8 cellular contexts compared by ENCODE assay signal in genomic region chr1:248839168-248839555, GRCh38. TPM values are rescaled to one million over a fixed set of nuclear protein-coding genes. Genes with fewer than 3 reads are reported as not detected.
DNase-seq lines count a peak whose midpoint lies in the region; ATAC-seq, FAIRE-seq and TF ChIP-seq lines count a peak whose summit lies in the region.

No MANE protein-coding gene starts in this region.

- H3K4me3 Mint-ChIP-seq in activated CD8-positive, alpha-beta T cell treated with anti-CD3 and anti-CD28 coated beads, Interleukin-2, amount 10 ng/mL, durations not matched to agents 7 days and 5 days: no peak overlapping the region
- no peak overlapping the region for H3K4me3 Mint-ChIP-seq in activated CD8-positive, alpha-beta T cell treated with anti-CD3 and anti-CD28 coated beads for 36 hours

- CTCF ChIA-PET in activated CD8-positive, alpha-beta T cell treated with anti-CD3 and anti-CD28 coated beads, Interleukin-2, amount 10 ng/mL, durations not matched to agents 7 days and 5 days (lab: Charles Lee): interaction anchor here (1.2 to 5.6 kb wide), 5 partner anchors 12 to 86 kb away, joined by 4 to 69 read pairs (median 5); partner anchors contain the start of genes SH3BP5L and ZNF692
- CTCF ChIA-PET in activated CD8-positive, alpha-beta T cell treated with anti-CD3 and anti-CD28 coated beads for 36 hours (lab: Charles Lee): interaction anchor here (1.2 to 5.5 kb wide), 5 partner anchors 11 to 34 kb away, joined by 4 to 56 read pairs (median 5); partner anchors contain the start of genes SH3BP5L and ZNF692
- CTCF ChIA-PET in HepG2 (lab: Yijun Ruan, JAX; ENCODE audit: low intra/inter-chr PET ratio, low total read pairs): no interaction called here

- H3K9me3 ChIP-seq in ascending aorta (no peaks in the 10 kb centered on the region), HepG2 (ENCODE audit: low read length) (no peaks in the 10 kb centered on the region), thymus (ENCODE audit: control insufficient read depth) (no peaks in the 10 kb centered on the region)

- no TSS peak for BruUV-seq in HepG2 (replicated peaks; lab: Mats Ljungman, UMichigan)

- H3K4me3 ChIP-seq in ascending aorta (peak overlapping the region; percentile 83 to 88), HepG2 (replicated peaks in 1 of 3; ENCODE audit: insufficient read depth in 1 of 3, low read depth in 2 of 3, low read length in 3 of 3) (peak overlapping the region; percentile 58 to 87 (median 83)), thymus (ENCODE audit: low read length) (peak overlapping the region; percentile 95)

- H3K79me2 ChIP-seq in HepG2 (ENCODE audit: insufficient read depth, low read length): peaks cover 30% of the 10 kb centered on the region

- intact Hi-C loops in activated CD8-positive, alpha-beta T cell treated with anti-CD3 and anti-CD28 coated beads for 36 hours (cut with micrococcal nuclease): loop anchor here (1.0 kb wide), 1 partner anchor 19 kb away; no protein-coding TSS in a partner anchor
- intact Hi-C loops in ascending aorta (cut with DNase I): no loop called here
- intact Hi-C loops in HepG2 (cut with micrococcal nuclease; ENCODE audit: unreplicated experiment): no loop called here

- TF ChIP-seq CTCF in activated CD8-positive, alpha-beta T cell treated with anti-CD3 and anti-CD28 coated beads for 36 hours (IDR thresholded peaks at IDR 0.05): no peak
- TF ChIP-seq CTCF in ascending aorta (IDR thresholded peaks at IDR 0.05): no peak
- TF ChIP-seq CTCF in HepG2 (CRISPR knock-in tag; IDR thresholded peaks at IDR 0.05): no peak

- H3K27ac ChIP-seq in ascending aorta (peak overlapping the region; percentile 100), HepG2 (ENCODE audit: extremely low read length, insufficient read depth, low read length) (peak overlapping the region; percentile 96), thymus (ENCODE audit: low read depth) (peak overlapping the region; percentile 99)

- H3K4me1 ChIP-seq in ascending aorta (peaks cover 0 to 25% of the 10 kb centered on the region in 2 donors), HepG2 (ENCODE audit: insufficient read depth, low read length) (peaks cover 63% of the 10 kb centered on the region), thymus (ENCODE audit: control insufficient read depth, insufficient read depth, low read length) (peaks cover 7% of the 10 kb centered on the region)

- no peak for ATAC-seq in activated CD8-positive, alpha-beta T cell treated with anti-CD3 and anti-CD28 coated beads, Interleukin-2, amount 10 ng/mL, durations not matched to agents 7 days and 5 days
- ATAC-seq in activated CD8-positive, alpha-beta T cell treated with anti-CD3 and anti-CD28 coated beads for 36 hours: no peak
- no peak for ATAC-seq in HepG2
- ATAC-seq in GM18519 (IDR thresholded peaks at IDR 0.05; ENCODE audit: low FRiP score, unreplicated experiment): no peak

- no peaks in the 10 kb centered on the region for H3K9me3 Mint-ChIP-seq in activated CD8-positive, alpha-beta T cell treated with anti-CD3 and anti-CD28 coated beads, Interleukin-2, amount 10 ng/mL, durations not matched to agents 7 days and 5 days (ENCODE audit: insufficient read depth)
- H3K9me3 Mint-ChIP-seq in activated CD8-positive, alpha-beta T cell treated with anti-CD3 and anti-CD28 coated beads for 36 hours: no peaks in the 10 kb centered on the region

- TF ChIP-seq RAD21 in HepG2 (CRISPR knock-in tag; IDR thresholded peaks at IDR 0.05): no peak

- H3K36me3 Mint-ChIP-seq in activated CD8-positive, alpha-beta T cell treated with anti-CD3 and anti-CD28 coated beads, Interleukin-2, amount 10 ng/mL, durations not matched to agents 7 days and 5 days (ENCODE audit: low read depth): peaks cover 2% of the 10 kb centered on the region
- H3K36me3 Mint-ChIP-seq in activated CD8-positive, alpha-beta T cell treated with anti-CD3 and anti-CD28 coated beads for 36 hours (ENCODE audit: low read depth): peaks cover 11% of the 10 kb centered on the region

- peak overlapping the region; percentile 94 for H3K27ac Mint-ChIP-seq in activated CD8-positive, alpha-beta T cell treated with anti-CD3 and anti-CD28 coated beads, Interleukin-2, amount 10 ng/mL, durations not matched to agents 7 days and 5 days
- no peak overlapping the region for H3K27ac Mint-ChIP-seq in activated CD8-positive, alpha-beta T cell treated with anti-CD3 and anti-CD28 coated beads for 36 hours

- 0 out of 2 replicates have a peak, but pooled peaks cover 2% of the 10 kb centered on the region for H4K20me1 ChIP-seq in HepG2 (ENCODE audit: insufficient read depth, low read length)

- 6% methylated on average over 9 of the region's 10 CpGs for WGBS in HepG2 (ENCODE audit: low lambda C conversion rate)
- 22% methylated on average over 10 of the region's 10 CpGs for whole genome bisulfite sequencing in thymus

- no peak for FAIRE-seq in HepG2 (lab: Jason Lieb, UNC)

- in situ Hi-C loops in HepG2 (cut with HindIII; ENCODE audit: extremely low pct_ligation_motif_present, low pct_unique_long_range_greater_than_20kb) (no loop called here), KBM-7 (cut with MboI; ENCODE audit: low pct_unique_long_range_greater_than_20kb, low sequenced_read_pairs) (no loop called here)

- peaks cover 24% of the 10 kb centered on the region for H3K4me1 Mint-ChIP-seq in activated CD8-positive, alpha-beta T cell treated with anti-CD3 and anti-CD28 coated beads, Interleukin-2, amount 10 ng/mL, durations not matched to agents 7 days and 5 days (ENCODE audit: low read depth)
- peaks cover 20% of the 10 kb centered on the region for H3K4me1 Mint-ChIP-seq in activated CD8-positive, alpha-beta T cell treated with anti-CD3 and anti-CD28 coated beads for 36 hours (ENCODE audit: low read depth)

- H3K4me2 ChIP-seq in HepG2 (ENCODE audit: low read depth, low read length): peak overlapping the region; percentile 83

- no peaks in the 10 kb centered on the region for H3K36me3 ChIP-seq in ascending aorta
- H3K36me3 ChIP-seq in HepG2 (replicated peaks in 1 of 2; ENCODE audit: control insufficient read depth in 1 of 2, insufficient read depth in 2 of 2, low read length in 2 of 2): peaks cover 3 to 5% of the 10 kb centered on the region in 2 experiments; a peak in 2 of 5 replicates
- H3K36me3 ChIP-seq in thymus (ENCODE audit: control insufficient read depth, insufficient read depth): peaks cover 6% of the 10 kb centered on the region

- no peak for DNase-seq in activated CD8-positive, alpha-beta T cell treated with anti-CD3 and anti-CD28 coated beads, Interleukin-2, amount 10 ng/mL, durations not matched to agents 7 days and 5 days
- no peak for DNase-seq in activated CD8-positive, alpha-beta T cell treated with anti-CD3 and anti-CD28 coated beads for 36 hours
- DNase-seq in ascending aorta (ENCODE audit: low spot score in 2 of 2): no peak
- DNase-seq in HepG2 (ENCODE audit: low spot score): no peak
- no peak for DNase-seq in KBM-7
- no peak for DNase-seq in iPS-NIHi7 (ENCODE audit: extremely low spot score)

- H3K27me3 ChIP-seq in ascending aorta (no peaks in the 10 kb centered on the region), HepG2 (ENCODE audit: control insufficient read depth in 1 of 2, insufficient read depth in 2 of 2, low read length in 2 of 2) (no peaks in the 10 kb centered on the region; a peak in 1 of 5 replicates), thymus (ENCODE audit: control insufficient read depth, insufficient read depth) (no peaks in the 10 kb centered on the region)

- TF ChIP-seq EP300 in HepG2 (IDR thresholded peaks at IDR 0.05; ENCODE audit: low read depth in 2 of 2, low read length in 2 of 2) (no peak), HepG2 (CRISPR knock-in tag; IDR thresholded peaks at IDR 0.05; ENCODE audit: borderline replicate concordance) (no peak)

- TF ChIP-seq POLR2A in HepG2 (IDR thresholded peaks at IDR 0.05; ENCODE audit: insufficient read depth in 1 of 2, low read depth in 2 of 2, low read length in 2 of 2): no peak

- no peak overlapping the region for H2AFZ ChIP-seq in HepG2 (ENCODE audit: low read length)

- peak overlapping the region; percentile 93 for H3K9ac ChIP-seq in HepG2 (ENCODE audit: insufficient read depth, low read depth, low read length)

- POLR2A ChIA-PET in activated CD8-positive, alpha-beta T cell treated with anti-CD3 and anti-CD28 coated beads, Interleukin-2, amount 10 ng/mL, durations not matched to agents 7 days and 5 days (lab: Charles Lee): interaction anchor here (0.6 to 5.7 kb wide), 5 partner anchors 12 to 26 kb away, joined by 3 to 52 read pairs (median 5); partner anchors contain the start of genes SH3BP5L and ZNF692
- POLR2A ChIA-PET in activated CD8-positive, alpha-beta T cell treated with anti-CD3 and anti-CD28 coated beads for 36 hours (lab: Charles Lee): interaction anchor here (1.1 to 5.0 kb wide), 5 partner anchors 11 to 67 kb away, joined by 3 to 45 read pairs (median 6); partner anchors contain the start of genes PGBD2, SH3BP5L and ZNF692
- POLR2A ChIA-PET in HepG2 (lab: Yijun Ruan, JAX): interaction anchor here (1.6 to 4.2 kb wide), 4 partner anchors 11 to 54 kb away, joined by 3 to 108 read pairs (median 44); partner anchors contain the start of genes SH3BP5L and ZNF692

- no peaks in the 10 kb centered on the region for H3K27me3 Mint-ChIP-seq in activated CD8-positive, alpha-beta T cell treated with anti-CD3 and anti-CD28 coated beads, Interleukin-2, amount 10 ng/mL, durations not matched to agents 7 days and 5 days (ENCODE audit: low read depth)
- no peaks in the 10 kb centered on the region for H3K27me3 Mint-ChIP-seq in activated CD8-positive, alpha-beta T cell treated with anti-CD3 and anti-CD28 coated beads for 36 hours

RNA-seq across cellular contexts. Expression of gene ZNF672, which starts 1.1 kb away (rescaled TPM):
- total RNA-seq in activated CD8-positive, alpha-beta T cell treated with anti-CD3 and anti-CD28 coated beads, Interleukin-2, amount 10 ng/mL, durations not matched to agents 7 days and 5 days: 10 to 100 TPM; 48.4 to 54.5 TPM
- total RNA-seq in activated CD8-positive, alpha-beta T cell treated with anti-CD3 and anti-CD28 coated beads for 36 hours: 10 to 100 TPM; 43.8 to 45.1 TPM
- total RNA-seq in ascending aorta: 30.9 TPM
- 16.8 and 17.2 TPM in 2 replicates for total RNA-seq in HepG2 (2016; rRNA removed; fragmentation: Illumina TruSeq; extraction: Trizol)
- 3.1 and 4.0 TPM in 2 replicates for total RNA-seq in HepG2 (2016; cell fraction: cytosol; rRNA removed; fragmentation: Illumina TruSeq; extraction: Trizol; ENCODE audit: low read depth)
- total RNA-seq in HepG2 (2016; cell fraction: insoluble cytoplasmic fraction; rRNA removed; fragmentation: Illumina TruSeq; extraction: Trizol): 14.8 and 16.9 TPM in 2 replicates
- total RNA-seq in HepG2 (2016; cell fraction: membrane; rRNA removed; fragmentation: Illumina TruSeq; extraction: Trizol): 10.2 and 12.7 TPM in 2 replicates
- total RNA-seq in HepG2 (2016; cell fraction: nucleus; rRNA removed; fragmentation: Illumina TruSeq; extraction: Trizol): 9.1 and 12.7 TPM in 2 replicates
- polyA plus RNA-seq in HepG2 (2011; rRNA removed): 22.9 and 25.1 TPM in 2 replicates
- polyA plus RNA-seq in HepG2 (2011; cell fraction: cytosol; rRNA removed): 24.3 and 29.1 TPM in 2 replicates
- 35.0 and 36.6 TPM in 2 replicates for polyA plus RNA-seq in HepG2 (2011; cell fraction: nucleus; rRNA removed)
- polyA plus RNA-seq in HepG2 (2012): 9.7 and 13.0 TPM in 2 replicates
- polyA plus RNA-seq in HepG2 (2016; cell fraction: cytosol; fragmentation: Illumina TruSeq; extraction: Trizol; ENCODE audit: low read depth): 1.9 and 2.9 TPM in 2 replicates
- 14.5 TPM in 2 replicates for polyA plus RNA-seq in HepG2 (2016; cell fraction: insoluble cytoplasmic fraction; fragmentation: Illumina TruSeq; extraction: Trizol; ENCODE audit: low read depth)
- 6.4 and 6.5 TPM in 2 replicates for polyA plus RNA-seq in HepG2 (2016; cell fraction: membrane; fragmentation: Illumina TruSeq; extraction: Trizol; ENCODE audit: low read depth)
- 14.3 and 15.1 TPM in 2 replicates for polyA plus RNA-seq in HepG2 (2016; cell fraction: nucleus; fragmentation: Illumina TruSeq; extraction: Trizol; ENCODE audit: insufficient read depth, low read depth)
- 49.0 and 55.7 TPM in 2 replicates for polyA minus RNA-seq in HepG2 (2011; rRNA and poly(A)+ RNA removed; ENCODE audit: low replicate concordance)
- polyA minus RNA-seq in HepG2 (2011; cell fraction: cytosol; rRNA and poly(A)+ RNA removed): 15.0 and 15.7 TPM in 2 replicates
- 22.0 and 24.1 TPM in 2 replicates for polyA minus RNA-seq in HepG2 (2011; cell fraction: nucleus; rRNA and poly(A)+ RNA removed)
- 16.8 TPM for polyA plus RNA-seq in thymus

RNA-seq across cellular contexts. Expression of gene SH3BP5L, which starts 13.4 kb away (rescaled TPM):
- total RNA-seq in activated CD8-positive, alpha-beta T cell treated with anti-CD3 and anti-CD28 coated beads, Interleukin-2, amount 10 ng/mL, durations not matched to agents 7 days and 5 days: 10 to 100 TPM; 28.9 to 31.4 TPM
- 10 to 100 TPM; 16.2 to 18.3 TPM for total RNA-seq in activated CD8-positive, alpha-beta T cell treated with anti-CD3 and anti-CD28 coated beads for 36 hours
- total RNA-seq in ascending aorta: 15.9 TPM
- total RNA-seq in HepG2 (2016; rRNA removed; fragmentation: Illumina TruSeq; extraction: Trizol): 10.2 and 14.9 TPM in 2 replicates
- total RNA-seq in HepG2 (2016; cell fraction: cytosol; rRNA removed; fragmentation: Illumina TruSeq; extraction: Trizol; ENCODE audit: low read depth): 2.1 and 2.4 TPM in 2 replicates
- total RNA-seq in HepG2 (2016; cell fraction: insoluble cytoplasmic fraction; rRNA removed; fragmentation: Illumina TruSeq; extraction: Trizol): 10.1 and 14.6 TPM in 2 replicates
- 6.4 and 6.5 TPM in 2 replicates for total RNA-seq in HepG2 (2016; cell fraction: membrane; rRNA removed; fragmentation: Illumina TruSeq; extraction: Trizol)
- 11.2 and 11.7 TPM in 2 replicates for total RNA-seq in HepG2 (2016; cell fraction: nucleus; rRNA removed; fragmentation: Illumina TruSeq; extraction: Trizol)
- polyA plus RNA-seq in HepG2 (2011; rRNA removed): 10.3 and 12.3 TPM in 2 replicates
- 9.8 and 12.1 TPM in 2 replicates for polyA plus RNA-seq in HepG2 (2011; cell fraction: cytosol; rRNA removed)
- 27.6 and 28.0 TPM in 2 replicates for polyA plus RNA-seq in HepG2 (2011; cell fraction: nucleus; rRNA removed)
- polyA plus RNA-seq in HepG2 (2012): 6.7 and 9.1 TPM in 2 replicates
- polyA plus RNA-seq in HepG2 (2016; cell fraction: cytosol; fragmentation: Illumina TruSeq; extraction: Trizol; ENCODE audit: low read depth): 1.3 and 1.8 TPM in 2 replicates
- polyA plus RNA-seq in HepG2 (2016; cell fraction: insoluble cytoplasmic fraction; fragmentation: Illumina TruSeq; extraction: Trizol; ENCODE audit: low read depth): 7.7 and 9.1 TPM in 2 replicates
- polyA plus RNA-seq in HepG2 (2016; cell fraction: membrane; fragmentation: Illumina TruSeq; extraction: Trizol; ENCODE audit: low read depth): 3.6 and 3.7 TPM in 2 replicates
- polyA plus RNA-seq in HepG2 (2016; cell fraction: nucleus; fragmentation: Illumina TruSeq; extraction: Trizol; ENCODE audit: insufficient read depth, low read depth): 14.2 and 14.7 TPM in 2 replicates
- polyA minus RNA-seq in HepG2 (2011; rRNA and poly(A)+ RNA removed; ENCODE audit: low replicate concordance): 18.7 and 35.4 TPM in 2 replicates
- polyA minus RNA-seq in HepG2 (2011; cell fraction: cytosol; rRNA and poly(A)+ RNA removed): 4.0 and 5.7 TPM in 2 replicates
- polyA minus RNA-seq in HepG2 (2011; cell fraction: nucleus; rRNA and poly(A)+ RNA removed): 19.3 and 23.9 TPM in 2 replicates
- polyA plus RNA-seq in thymus: 15.0 TPM

RNA-seq across cellular contexts. Expression of gene ZNF692, which starts 19.7 kb away (rescaled TPM):
- 10 to 100 TPM; 52.7 to 66.8 TPM for total RNA-seq in activated CD8-positive, alpha-beta T cell treated with anti-CD3 and anti-CD28 coated beads, Interleukin-2, amount 10 ng/mL, durations not matched to agents 7 days and 5 days
- total RNA-seq in activated CD8-positive, alpha-beta T cell treated with anti-CD3 and anti-CD28 coated beads for 36 hours: 10 to 100 TPM; 80.8 to 85.6 TPM
- total RNA-seq in ascending aorta: 13.8 TPM
- 6.2 and 27.3 TPM in 2 replicates for total RNA-seq in HepG2 (2016; rRNA removed; fragmentation: Illumina TruSeq; extraction: Trizol)
- 6.1 and 6.8 TPM in 2 replicates for total RNA-seq in HepG2 (2016; cell fraction: cytosol; rRNA removed; fragmentation: Illumina TruSeq; extraction: Trizol; ENCODE audit: low read depth)
- total RNA-seq in HepG2 (2016; cell fraction: insoluble cytoplasmic fraction; rRNA removed; fragmentation: Illumina TruSeq; extraction: Trizol): 6.3 and 26.1 TPM in 2 replicates
- 6.5 and 7.6 TPM in 2 replicates for total RNA-seq in HepG2 (2016; cell fraction: membrane; rRNA removed; fragmentation: Illumina TruSeq; extraction: Trizol)
- total RNA-seq in HepG2 (2016; cell fraction: nucleus; rRNA removed; fragmentation: Illumina TruSeq; extraction: Trizol): 39.9 and 46.9 TPM in 2 replicates
- polyA plus RNA-seq in HepG2 (2011; rRNA removed): 45.8 and 56.0 TPM in 2 replicates
- polyA plus RNA-seq in HepG2 (2011; cell fraction: cytosol; rRNA removed): 11.1 and 18.9 TPM in 2 replicates
- 493 and 513 TPM in 2 replicates for polyA plus RNA-seq in HepG2 (2011; cell fraction: nucleus; rRNA removed)
- polyA plus RNA-seq in HepG2 (2012): 24.8 and 36.0 TPM in 2 replicates
- polyA plus RNA-seq in HepG2 (2016; cell fraction: cytosol; fragmentation: Illumina TruSeq; extraction: Trizol; ENCODE audit: low read depth): 4.2 and 5.0 TPM in 2 replicates
- 6.8 and 9.0 TPM in 2 replicates for polyA plus RNA-seq in HepG2 (2016; cell fraction: insoluble cytoplasmic fraction; fragmentation: Illumina TruSeq; extraction: Trizol; ENCODE audit: low read depth)
- polyA plus RNA-seq in HepG2 (2016; cell fraction: membrane; fragmentation: Illumina TruSeq; extraction: Trizol; ENCODE audit: low read depth): 6.7 and 6.9 TPM in 2 replicates
- 133 and 150 TPM in 2 replicates for polyA plus RNA-seq in HepG2 (2016; cell fraction: nucleus; fragmentation: Illumina TruSeq; extraction: Trizol; ENCODE audit: insufficient read depth, low read depth)
- 15.3 and 41.9 TPM in 2 replicates for polyA minus RNA-seq in HepG2 (2011; rRNA and poly(A)+ RNA removed; ENCODE audit: low replicate concordance)
- 3.1 and 3.3 TPM in 2 replicates for polyA minus RNA-seq in HepG2 (2011; cell fraction: cytosol; rRNA and poly(A)+ RNA removed)
- polyA minus RNA-seq in HepG2 (2011; cell fraction: nucleus; rRNA and poly(A)+ RNA removed): 33.8 and 34.6 TPM in 2 replicates
- polyA plus RNA-seq in thymus: 127 TPM
